1 cellular context compared by ENCODE assay signal in genomic region chr16:2770781-2771111, GRCh38.
A peak's percentile ranks its signal among the peaks of the same experiment; 100 is the strongest.
TF ChIP-seq lines count a peak whose summit lies in the region.

No MANE protein-coding gene starts in this region.

TF ChIP-seq in K562, 482 proteins besides CTCF, POLR2A, EP300 and RAD21:
- TF ChIP-seq SMARCC2 (IDR thresholded peaks at IDR 0.05; ENCODE audit: low read depth) (no peak), CBX1 (IDR thresholded peaks at IDR 0.05; ENCODE audit: low read depth) (peak; percentile 18; the same call in 1 of the 2 replicates), TCF3 (CRISPR knock-in tag; IDR thresholded peaks at IDR 0.05) (peak; percentile 25; the same call in 1 of the 2 replicates), XRCC5 (IDR thresholded peaks at IDR 0.05; ENCODE audit: low read depth, low read length) (peak; percentile 10; the same call in 1 of the 2 replicates), AFF4 (CRISPR knock-in tag; IDR thresholded peaks at IDR 0.05) (no peak), CHD7 (IDR thresholded peaks at IDR 0.05; ENCODE audit: low read depth, low read length) (no peak), ZBTB33 (CRISPR knock-in tag; IDR thresholded peaks at IDR 0.05) (0 out of 2 replicates have a peak, but pooled peaks have one; percentile 47), DEAF1 (CRISPR knock-in tag; IDR thresholded peaks at IDR 0.05) (no peak), NR2C1 (IDR thresholded peaks at IDR 0.05) (no peak), NR2C1 (tag; IDR thresholded peaks at IDR 0.05) (no peak), ESRRB (CRISPR knock-in tag; IDR thresholded peaks at IDR 0.05; ENCODE audit: borderline replicate concordance) (no peak), XRCC3 (IDR thresholded peaks at IDR 0.05) (no peak)
